Comparison of ENCODE assay signal across 1 cellular context in the genomic region with DNA sequence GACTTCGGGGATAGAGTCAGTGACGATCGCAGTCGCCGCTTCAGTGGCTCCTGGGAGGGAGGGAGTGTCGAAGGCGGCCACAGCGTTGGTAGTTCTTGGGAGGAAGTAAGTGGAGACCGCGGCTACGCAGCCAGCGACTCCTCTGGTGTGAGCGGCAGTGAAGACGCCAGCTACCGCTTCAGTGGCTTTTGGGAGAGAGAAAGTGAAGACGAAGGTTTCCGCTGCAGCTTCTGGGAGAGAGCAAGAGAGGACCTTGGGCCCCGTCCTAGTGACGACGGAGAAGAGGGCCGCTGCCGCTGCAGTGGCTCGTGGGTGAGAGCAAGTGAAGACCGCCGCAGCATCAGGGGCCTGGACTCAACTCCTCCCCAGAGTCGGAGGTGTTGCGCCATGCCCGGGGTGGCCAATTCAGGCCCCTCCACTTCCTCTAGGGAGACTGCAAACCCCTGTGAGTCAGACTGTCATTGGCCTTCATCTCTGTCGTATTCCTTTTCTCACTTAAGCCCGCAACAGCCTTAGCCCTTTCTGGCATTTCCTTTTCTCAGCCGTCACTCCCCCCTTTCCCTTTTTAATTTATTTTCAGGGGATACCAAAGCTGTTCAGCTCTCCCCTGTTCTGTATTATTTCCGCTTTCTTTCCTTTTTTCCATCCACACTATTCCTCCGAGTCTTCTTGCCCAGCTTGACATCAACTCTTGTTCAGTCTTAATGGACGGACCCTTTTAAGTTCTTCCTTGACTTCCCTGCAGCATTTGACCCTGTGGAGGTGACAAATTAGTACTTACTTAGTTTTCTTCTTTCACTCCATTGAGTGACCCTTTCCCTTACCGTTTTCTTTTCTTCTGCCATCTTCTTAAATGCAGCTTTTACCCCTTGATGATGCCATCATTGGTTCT.
TF ChIP-seq lines count a peak whose summit lies in the region.

No MANE protein-coding gene starts in this region.

TF ChIP-seq in HEK293, 187 proteins besides CTCF, POLR2A, EP300 and RAD21 (continued from another document):
- TF ChIP-seq ZNF18 (tag by site-specific recombination; IDR thresholded peaks at IDR 0.05) (peak; percentile 47; the same call in 1 of the 2 replicates), ZNF354C (tag by site-specific recombination; IDR thresholded peaks at IDR 0.05; ENCODE audit: borderline replicate concordance, low read depth) (no peak), ZNF600 (tag by site-specific recombination; IDR thresholded peaks at IDR 0.05) (peak; percentile 40; the same call in 1 of the 2 replicates), ZNF341 (tag by site-specific recombination; IDR thresholded peaks at IDR 0.05; ENCODE audit: low read depth) (peak; percentile 87), ZIC2 (tag by site-specific recombination; IDR thresholded peaks at IDR 0.05) (no peak), ZNF510 (tag by site-specific recombination; IDR thresholded peaks at IDR 0.05; ENCODE audit: insufficient replicate concordance) (no peak), ZNF2 (tag by site-specific recombination; IDR thresholded peaks at IDR 0.05) (0 out of 2 replicates have a peak, but pooled peaks have one; percentile 15), HOXD13 (CRISPR knock-in tag; IDR thresholded peaks at IDR 0.05; ENCODE audit: borderline replicate concordance) (no peak), ZNF701 (tag by site-specific recombination; IDR thresholded peaks at IDR 0.05) (no peak), ZBTB44 (tag by site-specific recombination; IDR thresholded peaks at IDR 0.05) (no peak), ZFHX2 (tag by site-specific recombination; conservative IDR thresholded peaks at IDR 0.05) (no peak), ZNF514 (tag by site-specific recombination; IDR thresholded peaks at IDR 0.05) (no peak), ZNF837 (tag by site-specific recombination; IDR thresholded peaks at IDR 0.05) (no peak), PRDM1 (tag by site-specific recombination; IDR thresholded peaks at IDR 0.05) (peak; percentile 89), ZNF843 (tag by site-specific recombination; IDR thresholded peaks at IDR 0.05) (no peak), ZFP3 (tag by site-specific recombination; IDR thresholded peaks at IDR 0.05; ENCODE audit: low read depth) (no peak), ZSCAN30 (tag by site-specific recombination; IDR thresholded peaks at IDR 0.05) (0 out of 2 replicates have a peak, but pooled peaks have one; percentile 16), BCL11B (tag by site-specific recombination; IDR thresholded peaks at IDR 0.05; ENCODE audit: low read depth) (no peak), RBAK (tag by site-specific recombination; IDR thresholded peaks at IDR 0.05) (no peak), SCRT2 (tag by site-specific recombination; IDR thresholded peaks at IDR 0.05) (peak; percentile 20; the same call in 1 of the 2 replicates), ZNF629 (tag by site-specific recombination; IDR thresholded peaks at IDR 0.05) (no peak; the same call in none of the 2 replicates), ZNF221 (tag by site-specific recombination; IDR thresholded peaks at IDR 0.05; ENCODE audit: borderline replicate concordance) (no peak), ZNF623 (tag by site-specific recombination; IDR thresholded peaks at IDR 0.05) (no peak), ZNF488 (tag by site-specific recombination; IDR thresholded peaks at IDR 0.05) (no peak), MZF1 (tag by site-specific recombination; IDR thresholded peaks at IDR 0.05; ENCODE audit: borderline replicate concordance) (no peak), OSR2 (tag by site-specific recombination; IDR thresholded peaks at IDR 0.05) (0 out of 2 replicates have a peak, but pooled peaks have one; percentile 29), BCL11A (tag by site-specific recombination; IDR thresholded peaks at IDR 0.05; ENCODE audit: low read depth) (no peak), ZNF692 (tag by site-specific recombination; IDR thresholded peaks at IDR 0.05) (peak; percentile 84), FEZF1 (tag by site-specific recombination; IDR thresholded peaks at IDR 0.05) (no peak), ZNF350 (tag by site-specific recombination; IDR thresholded peaks at IDR 0.05) (no peak), ZNF266 (tag by site-specific recombination; IDR thresholded peaks at IDR 0.05; ENCODE audit: low read depth) (no peak)
- TF ChIP-seq, protein P1, sequence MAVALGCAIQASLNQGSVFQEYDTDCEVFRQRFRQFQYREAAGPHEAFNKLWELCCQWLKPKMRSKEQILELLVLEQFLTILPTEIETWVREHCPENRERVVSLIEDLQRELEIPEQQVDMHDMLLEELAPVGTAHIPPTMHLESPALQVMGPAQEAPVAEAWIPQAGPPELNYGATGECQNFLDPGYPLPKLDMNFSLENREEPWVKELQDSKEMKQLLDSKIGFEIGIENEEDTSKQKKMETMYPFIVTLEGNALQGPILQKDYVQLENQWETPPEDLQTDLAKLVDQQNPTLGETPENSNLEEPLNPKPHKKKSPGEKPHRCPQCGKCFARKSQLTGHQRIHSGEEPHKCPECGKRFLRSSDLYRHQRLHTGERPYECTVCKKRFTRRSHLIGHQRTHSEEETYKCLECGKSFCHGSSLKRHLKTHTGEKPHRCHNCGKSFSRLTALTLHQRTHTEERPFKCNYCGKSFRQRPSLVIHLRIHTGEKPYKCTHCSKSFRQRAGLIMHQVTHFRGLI (tag by site-specific recombination; IDR thresholded peaks at IDR 0.05): no peak
- TF ChIP-seq, protein P2, sequence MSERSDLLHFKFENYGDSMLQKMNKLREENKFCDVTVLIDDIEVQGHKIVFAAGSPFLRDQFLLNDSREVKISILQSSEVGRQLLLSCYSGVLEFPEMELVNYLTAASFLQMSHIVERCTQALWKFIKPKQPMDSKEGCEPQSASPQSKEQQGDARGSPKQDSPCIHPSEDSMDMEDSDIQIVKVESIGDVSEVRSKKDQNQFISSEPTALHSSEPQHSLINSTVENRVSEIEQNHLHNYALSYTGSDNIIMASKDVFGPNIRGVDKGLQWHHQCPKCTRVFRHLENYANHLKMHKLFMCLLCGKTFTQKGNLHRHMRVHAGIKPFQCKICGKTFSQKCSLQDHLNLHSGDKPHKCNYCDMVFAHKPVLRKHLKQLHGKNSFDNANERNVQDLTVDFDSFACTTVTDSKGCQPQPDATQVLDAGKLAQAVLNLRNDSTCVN (tag by site-specific recombination; optimal IDR thresholded peaks at IDR 0.05): peak; percentile 8
